In genomic region chr2:22904126-22904684, GRCh38 we compare ENCODE assay signal across 8 cellular contexts.
DNase-seq lines count a peak whose midpoint lies in the region; ATAC-seq and TF ChIP-seq lines count a peak whose summit lies in the region.

No MANE protein-coding gene starts in this region.

- H3K27me3 Mint-ChIP-seq in activated T-helper 1 cell treated with anti-CD3 and anti-CD28 coated beads, Interleukin-12 subunit alpha, Interleukin-12 subunit beta, Interleukin-2, Interleukin-4 antibody, amounts not matched to agents 30 ng/mL and 10 ng/mL and 1 ng/mL, durations not matched to agents 14 hours and 24 hours and 36 hours (ENCODE audit: insufficient read depth) = peaks cover 6% of the 10 kb centered on the region

- ATAC-seq in GM19035 (IDR thresholded peaks at IDR 0.05; ENCODE audit: unreplicated experiment) (peak; percentile 52), upper lobe of right lung (peak; percentile 70)

- peak; percentile 55 for TF ChIP-seq CTCF in upper lobe of right lung (IDR thresholded peaks at IDR 0.05)

- no peak overlapping the region for H3K27ac ChIP-seq in upper lobe of right lung

- no peaks in the 10 kb centered on the region for H3K4me1 ChIP-seq in NT2/D1 (ENCODE audit: insufficient read depth, insufficient read length)
- H3K4me1 ChIP-seq in upper lobe of right lung = no peaks in the 10 kb centered on the region

- H3K4me3 Mint-ChIP-seq in activated T-helper 1 cell treated with anti-CD3 and anti-CD28 coated beads, Interleukin-12 subunit alpha, Interleukin-12 subunit beta, Interleukin-2, Interleukin-4 antibody, amounts not matched to agents 30 ng/mL and 10 ng/mL and 1 ng/mL, durations not matched to agents 14 hours and 24 hours and 36 hours = no peak overlapping the region

- H3K36me3 ChIP-seq in NT2/D1 (ENCODE audit: insufficient read depth, insufficient read length, low read length) = no peaks in the 10 kb centered on the region
- no peaks in the 10 kb centered on the region for H3K36me3 ChIP-seq in upper lobe of right lung

- H3K27me3 ChIP-seq in NT2/D1 (ENCODE audit: insufficient read depth, insufficient read length) (no peaks in the 10 kb centered on the region), upper lobe of right lung (no peaks in the 10 kb centered on the region)

- H3K9me3 ChIP-seq in NT2/D1 (ENCODE audit: insufficient read depth, low read length) (no peaks in the 10 kb centered on the region), upper lobe of right lung (no peaks in the 10 kb centered on the region)

- no peaks in the 10 kb centered on the region for H3K9me3 Mint-ChIP-seq in activated T-helper 1 cell treated with anti-CD3 and anti-CD28 coated beads, Interleukin-12 subunit alpha, Interleukin-12 subunit beta, Interleukin-2, Interleukin-4 antibody, amounts not matched to agents 30 ng/mL and 10 ng/mL and 1 ng/mL, durations not matched to agents 14 hours and 24 hours and 36 hours

- no peak overlapping the region for H3K9ac ChIP-seq in NT2/D1 (ENCODE audit: insufficient read length, low read depth)

- no peaks in the 10 kb centered on the region for H3K4me1 Mint-ChIP-seq in activated T-helper 1 cell treated with anti-CD3 and anti-CD28 coated beads, Interleukin-12 subunit alpha, Interleukin-12 subunit beta, Interleukin-2, Interleukin-4 antibody, amounts not matched to agents 30 ng/mL and 10 ng/mL and 1 ng/mL, durations not matched to agents 14 hours and 24 hours and 36 hours (ENCODE audit: low read depth)

- H3K4me3 ChIP-seq in NT2/D1 (ENCODE audit: insufficient read length, low read depth) = no peak overlapping the region
- no peak overlapping the region for H3K4me3 ChIP-seq in upper lobe of right lung

- no peaks in the 10 kb centered on the region for H3K36me3 Mint-ChIP-seq in activated T-helper 1 cell treated with anti-CD3 and anti-CD28 coated beads, Interleukin-12 subunit alpha, Interleukin-12 subunit beta, Interleukin-2, Interleukin-4 antibody, amounts not matched to agents 30 ng/mL and 10 ng/mL and 1 ng/mL, durations not matched to agents 14 hours and 24 hours and 36 hours (ENCODE audit: low read depth)

- intact Hi-C loops in head of caudate nucleus (cut with DNase I) (no loop called here), upper lobe of right lung (cut with DNase I) (no loop called here)
- intact Hi-C loops in activated T-helper 1 cell treated with anti-CD3 and anti-CD28 coated beads, Interleukin-12 subunit alpha, Interleukin-12 subunit beta, Interleukin-2, Interleukin-4 antibody, amounts not matched to agents 30 ng/mL and 10 ng/mL and 1 ng/mL, durations not matched to agents 14 hours and 24 hours and 36 hours (cut with micrococcal nuclease) = loop anchor here (5.0 kb wide), 1 partner anchor 558 kb away; no protein-coding TSS in a partner anchor

- H3K27ac Mint-ChIP-seq in activated T-helper 1 cell treated with anti-CD3 and anti-CD28 coated beads, Interleukin-12 subunit alpha, Interleukin-12 subunit beta, Interleukin-2, Interleukin-4 antibody, amounts not matched to agents 30 ng/mL and 10 ng/mL and 1 ng/mL, durations not matched to agents 14 hours and 24 hours and 36 hours = no peak overlapping the region

- DNase-seq in COLO668 (lab: John Stamatoyannopoulos, UW; ENCODE audit: unreplicated experiment) (peak; percentile 28), NT2/D1 (ENCODE audit: low read depth, low spot score) (peak; percentile 32), head of caudate nucleus (peak in 31 of 42 donors; percentile 10 to 79 (median 32)), upper lobe of right lung (peak; percentile 68), NCI-H510A treated with DMSO at 0.1 percent for 48 hours (lab: John Stamatoyannopoulos, UW) (no peak)
- DNase-seq in activated T-helper 1 cell treated with anti-CD3 and anti-CD28 coated beads, Interleukin-12 subunit alpha, Interleukin-12 subunit beta, Interleukin-2, Interleukin-4 antibody, amounts not matched to agents 30 ng/mL and 10 ng/mL and 1 ng/mL, durations not matched to agents 14 hours and 24 hours and 36 hours (ENCODE audit: low spot score) = no peak
- DNase-seq in activated CD4-positive, CD25-positive, alpha-beta regulatory T cell treated with anti-CD3 and anti-CD28 coated beads, Interleukin-2, amount 50 U/mL, for 72 hours = no peak

Comparison
In these comparisons a context has a peak if more than half of its experiments do, and no peak if none do; other contexts are left out.
1. DNase-seq: peak in COLO668 (single experiment), NT2/D1 (single experiment), head of caudate nucleus (31 of 42) and upper lobe of right lung (single experiment); none in activated T-helper 1 cell treated with anti-CD3 and anti-CD28 coated beads, Interleukin-12 subunit alpha, Interleukin-12 subunit beta, Interleukin-2, Interleukin-4 antibody, amounts not matched to agents 30 ng/mL and 10 ng/mL and 1 ng/mL, durations not matched to agents 14 hours and 24 hours and 36 hours (single experiment), NCI-H510A treated with DMSO at 0.1 percent for 48 hours (single experiment) and activated CD4-positive, CD25-positive, alpha-beta regulatory T cell treated with anti-CD3 and anti-CD28 coated beads, Interleukin-2, amount 50 U/mL, for 72 hours (single experiment).